20 cellular contexts compared by ENCODE assay signal in the genomic region with DNA sequence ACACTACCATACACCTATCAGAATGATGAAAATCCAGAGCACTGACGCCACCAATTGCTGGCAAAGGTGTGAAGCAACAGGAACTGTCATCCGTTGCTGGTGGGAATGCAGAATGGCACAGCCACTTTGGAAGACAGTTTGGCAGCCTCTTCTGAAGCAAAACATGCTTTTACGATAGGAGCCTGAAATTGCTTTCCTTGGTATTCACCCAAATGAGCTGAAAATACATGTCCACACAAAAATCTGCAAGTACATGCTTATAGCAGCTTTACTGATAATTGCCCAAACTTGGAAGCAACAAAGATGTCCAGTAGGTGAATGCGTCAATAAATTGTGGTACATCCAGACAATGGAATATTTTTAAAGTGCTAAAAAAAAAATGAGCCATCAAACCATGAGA.
DNase-seq lines count a peak whose midpoint lies in the region; ATAC-seq, FAIRE-seq and TF ChIP-seq lines count a peak whose summit lies in the region.
"Had no signal": no experiment of that assay in that cellular context is flagged by ENCODE, and none has a peak within 500 bp of the region (broad histone marks: within the 10 kb centered on the region; RNA-seq: fewer than 3 reads in every experiment).

No MANE protein-coding gene starts in this region.

- no peak overlapping the region for H3K9ac ChIP-seq in mammary epithelial cell (ENCODE audit: insufficient read depth, low read length)
- H3K9ac ChIP-seq: BLaER1, GM23248 had no signal

- CTCF ChIA-PET in mammary epithelial cell (lab: Charles Lee; ENCODE audit: low non-redundant PET) (interaction anchor here (0.7 kb wide), 1 partner anchor 253 kb away, joined by 10 read pairs; no protein-coding TSS in a partner anchor), OCI-LY7 (lab: Charles Lee; ENCODE audit: unreplicated experiment) (no interaction called here)

- in situ Hi-C loops in mammary epithelial cell (cut with MboI; ENCODE audit: low sequenced_read_pairs in 2 of 2) = no loop called here

- no TSS peak for BruUV-seq in mammary epithelial cell (replicated peaks; lab: Mats Ljungman, UMichigan)
- BruUV-seq in OCI-LY7 (replicated peaks; lab: Mats Ljungman, UMichigan) = no TSS peak

- H3K79me2 ChIP-seq in mammary epithelial cell (ENCODE audit: insufficient read depth, low read length) (no peaks in the 10 kb centered on the region), OCI-LY7 (ENCODE audit: insufficient read depth, low read depth, low read length) (no peaks in the 10 kb centered on the region)

- H4K20me1 ChIP-seq in mammary epithelial cell (ENCODE audit: insufficient read depth, low read length) (no peaks in the 10 kb centered on the region), OCI-LY7 (ENCODE audit: insufficient read depth, low read length) (no peaks in the 10 kb centered on the region)
- H4K20me1 ChIP-seq: BLaER1 had no signal

- POLR2A ChIA-PET in OCI-LY7 (lab: Charles Lee) = interaction anchor here (1.2 kb wide), 1 partner anchor 19 kb away, joined by 3 read pairs; no protein-coding TSS in a partner anchor

- 23% methylated on average over 4 of the region's 4 CpGs for WGBS in mammary epithelial cell (ENCODE audit: low coverage, missing lambda C conversion rate)
- WGBS in small intestine, 3 donors = 70 to 79% (median 76%) methylated on average over 4 of the region's 4 CpGs

- ATAC-seq in foreskin keratinocyte (peak; percentile 21), GM21447 (IDR thresholded peaks at IDR 0.05; ENCODE audit: unreplicated experiment) (no peak)
- ATAC-seq: GM12878 had no signal

- H3K27me3 ChIP-seq in mammary epithelial cell (ENCODE audit: insufficient read depth, low read length) (no peaks in the 10 kb centered on the region), breast epithelium (no peaks in the 10 kb centered on the region), foreskin keratinocyte (no peaks in the 10 kb centered on the region), small intestine (ENCODE audit: control insufficient read depth in 2 of 2, insufficient read depth in 2 of 2, low read length in 2 of 2) (no peaks in the 10 kb centered on the region)
- H3K27me3 ChIP-seq: BLaER1 had no signal

- FAIRE-seq in small intestine (lab: Jason Lieb, UNC) = no peak
- FAIRE-seq: GM12878, GM19239, H54 had no signal

- H3K36me3 ChIP-seq in mammary epithelial cell (ENCODE audit: insufficient read depth, low read length) = no peaks in the 10 kb centered on the region
- H3K36me3 ChIP-seq in breast epithelium = no peaks in the 10 kb centered on the region
- H3K36me3 ChIP-seq in OCI-LY7 (ENCODE audit: insufficient read depth, low read length) = no peaks in the 10 kb centered on the region
- H3K36me3 ChIP-seq in small intestine (ENCODE audit: control insufficient read depth in 2 of 2, insufficient read depth in 2 of 2, low read length in 2 of 2) = no peaks in the 10 kb centered on the region
- H3K36me3 ChIP-seq: BLaER1 had no signal

- no peak overlapping the region for H3K4me2 ChIP-seq in mammary epithelial cell (ENCODE audit: insufficient read depth, low read depth, low read length)
- H3K4me2 ChIP-seq in OCI-LY7 (ENCODE audit: low read length) = no peak overlapping the region
- H3K4me2 ChIP-seq: BLaER1 had no signal

- intact Hi-C loops in mammary epithelial cell (cut with micrococcal nuclease) = loop anchor here (2.0 to 10.0 kb wide), 3 partner anchors 102 to 320 kb away; no protein-coding TSS in a partner anchor
- intact Hi-C loops in breast epithelium (cut with DNase I; ENCODE audit: low total_unique reads) = no loop called here
- intact Hi-C loops in OCI-LY7 (cut with micrococcal nuclease; ENCODE audit: unreplicated experiment) = no loop called here

- dilution Hi-C loops in mammary epithelial cell (cut with HindIII; ENCODE audit: low sequenced_read_pairs) = no loop called here

- H3K9me3 ChIP-seq in mammary epithelial cell (replicated peaks; ENCODE audit: insufficient read depth, low read length) = no peaks in the 10 kb centered on the region
- H3K9me3 ChIP-seq in breast epithelium = no peaks in the 10 kb centered on the region
- no peaks in the 10 kb centered on the region for H3K9me3 ChIP-seq in OCI-LY7 (ENCODE audit: low read length)
- no peaks in the 10 kb centered on the region for H3K9me3 ChIP-seq in small intestine (ENCODE audit: control insufficient read depth, low read depth)

- no peak for TF ChIP-seq POLR2A in breast epithelium (IDR thresholded peaks at IDR 0.05)

- H3K27ac ChIP-seq in mammary epithelial cell (ENCODE audit: insufficient read depth, low read depth, low read length) (no peak overlapping the region), breast epithelium (no peak overlapping the region), OCI-LY7 (ENCODE audit: low read depth, low read length, poor library complexity, severe bottlenecking) (no peak overlapping the region), foreskin keratinocyte (no peak overlapping the region), small intestine (ENCODE audit: low read depth in 1 of 2, low read length in 1 of 2) (no peak overlapping the region)
- H3K27ac ChIP-seq: BLaER1, GM23248, HL-60 had no signal

- TF ChIP-seq CTCF in mammary epithelial cell (conservative IDR thresholded peaks at IDR 0.05 in 1 of 2, IDR thresholded peaks at IDR 0.05 in 1 of 2; ENCODE audit: extremely low read depth in 1 of 2, insufficient read depth in 1 of 2, low read depth in 1 of 2, low read length in 2 of 2) = peak in 1 of 2 donors; percentile 27
- no peak for TF ChIP-seq CTCF in breast epithelium (IDR thresholded peaks at IDR 0.05)
- no peak for TF ChIP-seq CTCF in OCI-LY7 (conservative IDR thresholded peaks at IDR 0.05; ENCODE audit: low read length)
- no peak for TF ChIP-seq CTCF in foreskin keratinocyte (conservative IDR thresholded peaks at IDR 0.05)

- no peaks in the 10 kb centered on the region for H3K9me2 ChIP-seq in OCI-LY7 (ENCODE audit: insufficient read depth, low read length)

- peaks cover 17% of the 10 kb centered on the region for H3K4me1 ChIP-seq in mammary epithelial cell (ENCODE audit: insufficient read depth, low read length)
- no peaks in the 10 kb centered on the region for H3K4me1 ChIP-seq in breast epithelium
- H3K4me1 ChIP-seq in OCI-LY7 (ENCODE audit: insufficient read depth, low read length, poor library complexity, severe bottlenecking) = no peaks in the 10 kb centered on the region
- H3K4me1 ChIP-seq in foreskin keratinocyte = no peaks in the 10 kb centered on the region
- no peaks in the 10 kb centered on the region for H3K4me1 ChIP-seq in small intestine (ENCODE audit: control insufficient read depth in 2 of 2, insufficient read depth in 1 of 2, low read depth in 1 of 2, low read length in 1 of 2)
- H3K4me1 ChIP-seq: BLaER1 had no signal

- peak; percentile 55 for DNase-seq in mammary epithelial cell
- no peak for DNase-seq in breast epithelium (ENCODE audit: low spot score in 2 of 2)
- DNase-seq in OCI-LY7 (ENCODE audit: low spot score) = no peak
- DNase-seq in foreskin keratinocyte = peak; percentile 81 to 90
- peak; percentile 6 for DNase-seq in small intestine
- DNase-seq in NAMALWA (ENCODE audit: low spot score) = no peak
- no peak for DNase-seq in activated gamma-delta T cell treated with Interleukin-2 at 50 U/mL for 16 hours
- DNase-seq: 8988T; CD4-positive, alpha-beta memory T cell; DMS153; DMS79; GM23248; HCEC 1CT; IMR-90 had no signal

- H2AFZ ChIP-seq in mammary epithelial cell (ENCODE audit: low read depth, low read length) (peak overlapping the region; percentile 38), OCI-LY7 (ENCODE audit: low read length) (0 out of 2 replicates have a peak overlapping the region, but pooled peaks have one; percentile 11)
- H2AFZ ChIP-seq: GM23248 had no signal

- H3K4me3 ChIP-seq in mammary epithelial cell (replicated peaks in 1 of 3; ENCODE audit: insufficient read depth in 1 of 3, low read depth in 2 of 3, low read length in 3 of 3) = no peak overlapping the region
- no peak overlapping the region for H3K4me3 ChIP-seq in breast epithelium
- H3K4me3 ChIP-seq in OCI-LY7 (ENCODE audit: low read depth, low read length, poor library complexity, severe bottlenecking) = no peak overlapping the region
- H3K4me3 ChIP-seq in small intestine (ENCODE audit: low read depth in 1 of 2, low read length in 2 of 2) = no peak overlapping the region
- H3K4me3 ChIP-seq: BLaER1, GM12878, GM23248 had no signal

Comparison
In these comparisons a context has a peak if more than half of its experiments do, and no peak if none do; other contexts are left out.
1. DNase-seq: peak in mammary epithelial cell (single experiment), foreskin keratinocyte (2 of 2) and small intestine (single experiment); none in breast epithelium (0 of 2), OCI-LY7 (single experiment), NAMALWA (single experiment) and activated gamma-delta T cell treated with Interleukin-2 at 50 U/mL for 16 hours (single experiment).